8 cellular contexts compared by ENCODE assay signal in the genomic region with DNA sequence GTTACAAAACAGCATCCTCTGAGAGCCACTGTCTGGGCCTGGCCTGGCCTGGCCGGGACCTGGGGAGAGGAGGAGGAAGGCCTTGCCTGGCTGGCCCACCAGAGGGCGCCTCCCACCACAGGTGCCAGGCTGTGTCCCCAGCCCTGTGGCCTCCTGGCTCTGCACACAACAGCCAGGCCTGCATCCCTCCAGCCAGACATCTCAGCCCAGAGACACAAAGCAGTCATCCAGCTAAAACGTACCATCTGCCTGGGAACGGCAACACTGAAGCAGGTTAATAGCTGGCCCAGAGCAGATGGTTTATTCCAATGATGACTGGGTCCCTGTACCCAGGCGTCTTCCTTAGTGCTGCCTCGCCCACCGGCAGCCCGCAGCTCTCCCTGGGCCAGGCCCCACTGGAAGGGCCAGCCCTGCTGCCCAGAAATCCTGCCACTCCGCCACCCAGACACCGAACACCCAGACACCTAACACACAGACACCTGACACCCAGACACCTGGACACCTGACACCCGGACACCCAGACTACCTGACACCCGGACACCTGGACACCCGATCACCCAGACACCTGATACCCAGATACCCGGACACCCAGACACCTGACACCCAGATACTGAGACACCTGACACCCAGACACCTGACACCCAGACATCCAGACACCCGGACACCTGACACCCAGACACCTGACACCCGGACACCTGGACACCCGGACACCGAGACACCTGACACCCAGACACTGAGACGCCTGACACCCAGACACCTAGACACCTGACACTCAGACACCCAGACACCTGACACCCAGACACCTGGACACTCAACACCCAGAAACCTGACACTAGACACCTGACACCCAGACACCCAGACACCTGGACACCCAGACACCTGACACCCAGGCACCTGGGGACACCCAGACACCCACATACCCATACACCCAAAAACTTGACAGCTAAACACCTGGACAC. TPM values are rescaled to one million over a fixed set of nuclear protein-coding genes. Genes with fewer than 3 reads are reported as not detected.
DNase-seq lines count a peak whose midpoint lies in the region; ATAC-seq and TF ChIP-seq lines count a peak whose summit lies in the region.

No MANE protein-coding gene starts in this region.

- H4K8ac ChIP-seq in IMR-90 (ENCODE audit: low read depth in 2 of 2, low read length in 2 of 2): no peak overlapping the region; a peak in 1 of 4 replicates

- ATAC-seq in GM21367 (IDR thresholded peaks at IDR 0.05; ENCODE audit: unreplicated experiment) (peak; percentile 91), IMR-90 (ENCODE audit: low read depth) (peak; percentile 99), upper lobe of right lung (peak; percentile 98)

- H3K4ac ChIP-seq in IMR-90 (ENCODE audit: low read depth, low read length): 0 out of 2 replicates have a peak overlapping the region, but pooled peaks have one; percentile 2

- TF ChIP-seq CTCF in IMR-90 (conservative IDR thresholded peaks at IDR 0.05; ENCODE audit: low read depth, low read length) (peak; percentile 90), parathyroid adenoma (IDR thresholded peaks at IDR 0.05) (peak; percentile 95), upper lobe of right lung (IDR thresholded peaks at IDR 0.05) (peak; percentile 92)

- no peak overlapping the region for H2BK20ac ChIP-seq in IMR-90 (ENCODE audit: low read depth, low read length)

- no peak for TF ChIP-seq POLR2A in IMR-90 (IDR thresholded peaks at IDR 0.05; ENCODE audit: low read depth, low read length)

- H3K4me3 ChIP-seq in IMR-90 (ENCODE audit: insufficient read depth, low read depth, low read length): no peak overlapping the region
- H3K4me3 ChIP-seq in parathyroid adenoma (ENCODE audit: low read depth, low read length): peak overlapping the region; percentile 1
- H3K4me3 ChIP-seq in upper lobe of right lung: no peak overlapping the region

- peaks cover 11% of the 10 kb centered on the region for H3K4me1 Mint-ChIP-seq in activated naive CD4-positive, alpha-beta T cell treated with anti-CD3 and anti-CD28 coated beads for 36 hours (ENCODE audit: low read depth)

- peaks cover 2% of the 10 kb centered on the region; the same call in 1 of the 2 replicates for H3K9me1 ChIP-seq in IMR-90 (ENCODE audit: insufficient read depth, low read length)

- no peaks in the 10 kb centered on the region for H3K27me3 ChIP-seq in IMR-90 (ENCODE audit: control insufficient read depth, insufficient read depth, low read length)
- no peaks in the 10 kb centered on the region for H3K27me3 ChIP-seq in parathyroid adenoma (ENCODE audit: control insufficient read depth, insufficient read depth, low read length)
- no peaks in the 10 kb centered on the region for H3K27me3 ChIP-seq in upper lobe of right lung

- H3K4me3 Mint-ChIP-seq in activated naive CD4-positive, alpha-beta T cell treated with anti-CD3 and anti-CD28 coated beads for 36 hours: no peak overlapping the region

- no peaks in the 10 kb centered on the region for H3K36me3 ChIP-seq in IMR-90 (ENCODE audit: control insufficient read depth, insufficient read depth, low read length)
- no peaks in the 10 kb centered on the region for H3K36me3 ChIP-seq in parathyroid adenoma (ENCODE audit: control insufficient read depth, insufficient read depth, low read length)
- H3K36me3 ChIP-seq in upper lobe of right lung: no peaks in the 10 kb centered on the region

- H2AFZ ChIP-seq in IMR-90 (replicated peaks; ENCODE audit: low read length, poor library complexity) (peak overlapping the region; percentile 72), parathyroid adenoma (peak overlapping the region; percentile 65)

- H2BK120ac ChIP-seq in IMR-90 (ENCODE audit: low read depth, low read length): peak overlapping the region; percentile 16; the same call in 1 of the 2 replicates

- intact Hi-C loops in IMR-90 (cut with micrococcal nuclease) (loop anchor here (1.0 kb wide), 2 partner anchors 21 to 85 kb away; no protein-coding TSS in a partner anchor), upper lobe of right lung (cut with DNase I) (loop anchor here (5.0 kb wide), 1 partner anchor 83 kb away; no protein-coding TSS in a partner anchor)
- intact Hi-C loops in activated naive CD4-positive, alpha-beta T cell treated with anti-CD3 and anti-CD28 coated beads for 36 hours (cut with micrococcal nuclease): loop anchor here (1.0 to 10.0 kb wide), 3 partner anchors 21 to 230 kb away; no protein-coding TSS in a partner anchor

- H4K20me1 ChIP-seq in IMR-90 (ENCODE audit: insufficient read depth, low read length): no peaks in the 10 kb centered on the region

- H3K27me3 Mint-ChIP-seq in activated naive CD4-positive, alpha-beta T cell treated with anti-CD3 and anti-CD28 coated beads for 36 hours (ENCODE audit: low read depth): no peaks in the 10 kb centered on the region

- CTCF ChIA-PET in IMR-90 (lab: Yijun Ruan, JAX): interaction anchor here (1.1 to 1.3 kb wide), 3 partner anchors 19 to 89 kb away, joined by 3 to 7 read pairs (median 5); a partner anchor contains a TSS
- CTCF ChIA-PET in activated naive CD4-positive, alpha-beta T cell treated with anti-CD3 and anti-CD28 coated beads for 36 hours (lab: Charles Lee): interaction anchor here (0.6 to 7.8 kb wide), 17 partner anchors 9 to 323 kb away, joined by 3 to 147 read pairs (median 7); a partner anchor contains a TSS

- H3K23ac ChIP-seq in IMR-90 (ENCODE audit: low read depth, low read length): no peak overlapping the region

- 67% methylated on average over 5 of the region's 19 CpGs; no CpG with 5 or more reads in 1 of the 2 experiments for WGBS in IMR-90 (ENCODE audit: extremely low coverage in 2 of 2, insufficient read length in 1 of 2), 2 experiments

- DNase-seq in Caki2 (ENCODE audit: low read depth) (peak; percentile 65), IMR-90 (peak; percentile 70), SK-N-DZ (ENCODE audit: low spot score) (peak; percentile 82), globus pallidus (ENCODE audit: low spot score) (peak; percentile 95), upper lobe of right lung (peak; percentile 89)
- peak; percentile 88 for DNase-seq in activated naive CD4-positive, alpha-beta T cell treated with anti-CD3 and anti-CD28 coated beads for 36 hours

- no peak overlapping the region for H2AK9ac ChIP-seq in IMR-90 (replicated peaks; ENCODE audit: low read depth, low read length, poor library complexity)

- in situ Hi-C loops in Caki2 (cut with HindIII; ENCODE audit: low pct_unique_long_range_greater_than_20kb, low sequenced_read_pairs) (no loop called here), IMR-90 (cut with MboI; ENCODE audit: low sequenced_read_pairs) (loop anchor here (5.0 kb wide), 1 partner anchor 83 kb away; no protein-coding TSS in a partner anchor)

- H3K27ac Mint-ChIP-seq in activated naive CD4-positive, alpha-beta T cell treated with anti-CD3 and anti-CD28 coated beads for 36 hours: no peak overlapping the region

- H3K9me3 Mint-ChIP-seq in activated naive CD4-positive, alpha-beta T cell treated with anti-CD3 and anti-CD28 coated beads for 36 hours: no peaks in the 10 kb centered on the region

- H3K4me1 ChIP-seq in IMR-90 (ENCODE audit: control insufficient read depth, insufficient read depth, low read length) (peaks cover 6% of the 10 kb centered on the region; the same call in 1 of the 2 replicates), parathyroid adenoma (peaks cover 19% of the 10 kb centered on the region), upper lobe of right lung (no peaks in the 10 kb centered on the region)

- H3K9me3 ChIP-seq in IMR-90 (ENCODE audit: control insufficient read depth, insufficient read depth, low read length): peaks cover 5% of the 10 kb centered on the region
- H3K9me3 ChIP-seq in parathyroid adenoma (ENCODE audit: control insufficient read depth, low read length): no peaks in the 10 kb centered on the region
- H3K9me3 ChIP-seq in upper lobe of right lung: peaks cover 3% of the 10 kb centered on the region

- no peak overlapping the region for H3K14ac ChIP-seq in IMR-90 (replicated peaks; ENCODE audit: low read depth, low read length)

- H3K79me1 ChIP-seq in IMR-90 (ENCODE audit: low read depth in 1 of 2, low read length in 2 of 2): no peaks in the 10 kb centered on the region; a peak in 1 of 4 replicates

- H3K36me3 Mint-ChIP-seq in activated naive CD4-positive, alpha-beta T cell treated with anti-CD3 and anti-CD28 coated beads for 36 hours (ENCODE audit: low read depth): no peaks in the 10 kb centered on the region

- H2BK15ac ChIP-seq in IMR-90 (ENCODE audit: low read depth, low read length): no peak overlapping the region

- H3K27ac ChIP-seq in IMR-90 (ENCODE audit: insufficient read depth, low read length) (no peak overlapping the region), parathyroid adenoma (peak overlapping the region; percentile 65), upper lobe of right lung (no peak overlapping the region)

- H3K18ac ChIP-seq in IMR-90 (ENCODE audit: low read depth, low read length): no peak overlapping the region

- no peak overlapping the region for H4K91ac ChIP-seq in IMR-90 (ENCODE audit: insufficient read depth, low read depth, low read length)

- no peak overlapping the region for H4K5ac ChIP-seq in IMR-90 (ENCODE audit: low read depth, low read length)

- H3K9ac ChIP-seq in IMR-90 (ENCODE audit: low read depth, low read length) (0 out of 2 replicates have a peak overlapping the region, but pooled peaks have one; percentile 24), parathyroid adenoma (no peak overlapping the region)

- H3K56ac ChIP-seq in IMR-90 (ENCODE audit: extremely low read depth, insufficient read depth, low read length): no peak overlapping the region

- no TSS peak for BruUV-seq in IMR-90 (replicated peaks; lab: Mats Ljungman, UMichigan)

- H3K4me2 ChIP-seq in IMR-90 (ENCODE audit: low read depth, low read length) (no peak overlapping the region), parathyroid adenoma (ENCODE audit: low read length) (peak overlapping the region; percentile 43)

- TF ChIP-seq RAD21 in IMR-90 (IDR thresholded peaks at IDR 0.05; ENCODE audit: low read length): peak; percentile 76

- H3K79me2 ChIP-seq in parathyroid adenoma: no peaks in the 10 kb centered on the region

- H2AK5ac ChIP-seq in IMR-90 (ENCODE audit: low read depth, low read length): 0 out of 2 replicates have a peak overlapping the region, but pooled peaks have one; percentile 56

- dilution Hi-C loops in IMR-90 (cut with HindIII; ENCODE audit: low sequenced_read_pairs, unreplicated experiment): no loop called here

- no peak overlapping the region for H2BK5ac ChIP-seq in IMR-90 (ENCODE audit: low read depth, low read length, poor library complexity, severe bottlenecking)

- POLR2A ChIA-PET in IMR-90 (lab: Charles Lee; ENCODE audit: unreplicated experiment): no interaction called here

RNA-seq across cellular contexts. Expression of a gene that starts 20.1 kb away (rescaled TPM):
- total RNA-seq in Caki2 (2014; rRNA removed; shearing (Covaris generic); ENCODE audit: low replicate concordance): 20.9 and 49.2 TPM in 2 replicates
- total RNA-seq in IMR-90 (2012; rRNA removed): 16.3 and 19.2 TPM in 2 replicates
- polyA plus RNA-seq in IMR-90 (2012; rRNA removed): 24.0 and 24.2 TPM in 2 replicates
- polyA plus RNA-seq in IMR-90 (2012; cell fraction: cytosol; rRNA removed): 16.3 and 25.0 TPM in 2 replicates
- polyA plus RNA-seq in IMR-90 (2012; cell fraction: nucleus; rRNA removed; ENCODE audit: low replicate concordance): 21.2 and 29.1 TPM in 2 replicates
- polyA plus RNA-seq in SK-N-DZ (2014; cell fraction: cytosol; rRNA removed): 41.4 and 47.5 TPM in 2 replicates
- polyA plus RNA-seq in SK-N-DZ (2014; cell fraction: nucleus; rRNA removed): 30.3 and 31.3 TPM in 2 replicates
- 10 to 100 TPM; 21.6 to 24.3 TPM for total RNA-seq in activated naive CD4-positive, alpha-beta T cell treated with anti-CD3 and anti-CD28 coated beads for 36 hours
- 22.1 TPM for total RNA-seq in upper lobe of right lung

RNA-seq across cellular contexts. Expression of a gene that starts 29.7 kb away (rescaled TPM):
- 27.5 and 31.4 TPM in 2 replicates for total RNA-seq in Caki2 (2014; rRNA removed; shearing (Covaris generic); ENCODE audit: low replicate concordance)
- 4.7 and 5.0 TPM in 2 replicates for total RNA-seq in IMR-90 (2012; rRNA removed)
- 6.6 and 7.2 TPM in 2 replicates for polyA plus RNA-seq in IMR-90 (2012; rRNA removed)
- 7.0 and 12.9 TPM in 2 replicates for polyA plus RNA-seq in IMR-90 (2012; cell fraction: cytosol; rRNA removed)
- 10.8 and 25.4 TPM in 2 replicates for polyA plus RNA-seq in IMR-90 (2012; cell fraction: nucleus; rRNA removed; ENCODE audit: low replicate concordance)
- polyA plus RNA-seq in SK-N-DZ (2014; cell fraction: cytosol; rRNA removed): 3.3 and 4.2 TPM in 2 replicates
- polyA plus RNA-seq in SK-N-DZ (2014; cell fraction: nucleus; rRNA removed): 2.6 and 3.7 TPM in 2 replicates
- total RNA-seq in activated naive CD4-positive, alpha-beta T cell treated with anti-CD3 and anti-CD28 coated beads for 36 hours: 10 to 100 TPM; 20.7 to 21.0 TPM
- 17.3 TPM for total RNA-seq in upper lobe of right lung
